Comparison of ENCODE assay signal across 7 cellular contexts in the genomic region with DNA sequence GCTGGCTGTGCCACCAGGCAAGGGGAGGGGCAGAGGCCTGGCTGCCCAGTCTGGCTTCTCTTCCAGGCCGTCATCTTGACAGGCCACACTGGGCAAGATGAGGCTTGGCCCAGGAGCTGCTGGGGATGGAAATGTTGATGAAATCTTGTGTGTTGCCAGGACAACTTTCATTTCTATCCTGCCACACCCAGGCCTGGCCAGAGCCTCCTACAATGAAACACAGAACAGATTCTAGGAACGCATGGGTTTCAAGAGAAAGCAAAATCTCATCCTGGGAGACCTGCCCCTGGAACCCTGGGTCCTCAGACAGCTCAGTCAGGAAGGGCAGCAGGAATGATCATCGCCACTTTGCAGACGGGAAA. TPM values are rescaled to one million over a fixed set of nuclear protein-coding genes. Genes with fewer than 3 reads are reported as not detected.
A peak's percentile ranks its signal among the peaks of the same experiment; 100 is the strongest.
DNase-seq lines count a peak whose midpoint lies in the region; ATAC-seq and TF ChIP-seq lines count a peak whose summit lies in the region.

No MANE protein-coding gene starts in this region.

- no peaks in the 10 kb centered on the region for H3K27me3 Mint-ChIP-seq in activated CD8-positive, alpha-beta T cell treated with anti-CD3 and anti-CD28 coated beads, Interleukin-2, amount 10 ng/mL, durations not matched to agents 7 days and 5 days (ENCODE audit: low read depth)

- peak overlapping the region; percentile 81 for H3K27ac Mint-ChIP-seq in activated CD8-positive, alpha-beta T cell treated with anti-CD3 and anti-CD28 coated beads, Interleukin-2, amount 10 ng/mL, durations not matched to agents 7 days and 5 days

- H3K4me3 Mint-ChIP-seq in activated CD8-positive, alpha-beta T cell treated with anti-CD3 and anti-CD28 coated beads, Interleukin-2, amount 10 ng/mL, durations not matched to agents 7 days and 5 days = no peak overlapping the region

- ATAC-seq in activated CD8-positive, alpha-beta T cell treated with anti-CD3 and anti-CD28 coated beads, Interleukin-2, amount 10 ng/mL, durations not matched to agents 7 days and 5 days = no peak
- no peak for ATAC-seq in GM21423 (IDR thresholded peaks at IDR 0.05; ENCODE audit: unreplicated experiment)

- TF ChIP-seq CTCF in HL-60 (IDR thresholded peaks at IDR 0.05; ENCODE audit: insufficient read depth, low read length) = no peak
- TF ChIP-seq CTCF in retinal pigment epithelial cell (conservative IDR thresholded peaks at IDR 0.05; ENCODE audit: low read depth, low read length) = no peak

- H3K27ac ChIP-seq in HL-60 (replicated peaks) = peak overlapping the region; percentile 69

- H3K4me3 ChIP-seq in HL-60 (replicated peaks; ENCODE audit: insufficient read depth, low read length) (no peak overlapping the region), retinal pigment epithelial cell (ENCODE audit: low read length) (peak overlapping the region; percentile 23)

- no peaks in the 10 kb centered on the region for H3K9me3 Mint-ChIP-seq in activated CD8-positive, alpha-beta T cell treated with anti-CD3 and anti-CD28 coated beads, Interleukin-2, amount 10 ng/mL, durations not matched to agents 7 days and 5 days (ENCODE audit: insufficient read depth)

- POLR2A ChIA-PET in activated CD8-positive, alpha-beta T cell treated with anti-CD3 and anti-CD28 coated beads, Interleukin-2, amount 10 ng/mL, durations not matched to agents 7 days and 5 days (lab: Charles Lee) = interaction anchor here (1.1 to 4.0 kb wide), 3 partner anchors 10 to 55 kb away, joined by 3 to 36 read pairs (median 15); a partner anchor contains a TSS

- intact Hi-C loops in cardiac septum (cut with DNase I) = no loop called here

- no peaks in the 10 kb centered on the region for H3K36me3 Mint-ChIP-seq in activated CD8-positive, alpha-beta T cell treated with anti-CD3 and anti-CD28 coated beads, Interleukin-2, amount 10 ng/mL, durations not matched to agents 7 days and 5 days (ENCODE audit: low read depth)

- no peak for DNase-seq in HL-60 (ENCODE audit: low read depth in 1 of 2, low spot score in 1 of 2)
- DNase-seq in activated CD8-positive, alpha-beta T cell treated with anti-CD3 and anti-CD28 coated beads, Interleukin-2, amount 10 ng/mL, durations not matched to agents 7 days and 5 days = no peak
- peak; percentile 82 for DNase-seq in cardiac septum (ENCODE audit: low spot score)
- DNase-seq in retinal pigment epithelial cell (ENCODE audit: low read depth) = no peak
- DNase-seq in NCI-H2107 (lab: John Stamatoyannopoulos, UW) = no peak
- DNase-seq in retina = no peak

- H3K27me3 ChIP-seq in HL-60 (ENCODE audit: insufficient read depth, poor library complexity, severe bottlenecking) = no peaks in the 10 kb centered on the region

- CTCF ChIA-PET in activated CD8-positive, alpha-beta T cell treated with anti-CD3 and anti-CD28 coated beads, Interleukin-2, amount 10 ng/mL, durations not matched to agents 7 days and 5 days (lab: Charles Lee) = interaction anchor here (1.0 to 5.2 kb wide), 5 partner anchors 15 to 258 kb away, joined by 3 to 62 read pairs (median 38); a partner anchor contains a TSS

- H3K4me1 Mint-ChIP-seq in activated CD8-positive, alpha-beta T cell treated with anti-CD3 and anti-CD28 coated beads, Interleukin-2, amount 10 ng/mL, durations not matched to agents 7 days and 5 days (ENCODE audit: low read depth) = peaks cover 23% of the 10 kb centered on the region

RNA-seq across cellular contexts. Expression of a gene that starts 9.3 kb away (rescaled TPM):
- total RNA-seq in activated CD8-positive, alpha-beta T cell treated with anti-CD3 and anti-CD28 coated beads, Interleukin-2, amount 10 ng/mL, durations not matched to agents 7 days and 5 days = 1 to 10 TPM; 7.8 to 8.8 TPM
- total RNA-seq in cardiac septum = 3.3 TPM

RNA-seq across cellular contexts. Expression of a gene that starts 22.7 kb away (rescaled TPM):
- 10 to 100 TPM; 29.2 to 29.4 TPM for total RNA-seq in activated CD8-positive, alpha-beta T cell treated with anti-CD3 and anti-CD28 coated beads, Interleukin-2, amount 10 ng/mL, durations not matched to agents 7 days and 5 days
- total RNA-seq in cardiac septum = 19.8 TPM

RNA-seq across cellular contexts. Expression of a gene that starts 35.5 kb away (rescaled TPM):
- total RNA-seq in activated CD8-positive, alpha-beta T cell treated with anti-CD3 and anti-CD28 coated beads, Interleukin-2, amount 10 ng/mL, durations not matched to agents 7 days and 5 days = 10 to 100 TPM in 1 of 2 experiments, 1 to 10 TPM in 1; 10.0 to 12.5 TPM
- total RNA-seq in cardiac septum = 6.4 TPM

RNA-seq across cellular contexts. Expression of a gene that starts 38.6 kb away (rescaled TPM):
- 1 to 10 TPM; 4.3 to 4.6 TPM for total RNA-seq in activated CD8-positive, alpha-beta T cell treated with anti-CD3 and anti-CD28 coated beads, Interleukin-2, amount 10 ng/mL, durations not matched to agents 7 days and 5 days
- 87.6 TPM for total RNA-seq in cardiac septum

RNA-seq across cellular contexts. Expression of a gene that starts 50.7 kb away (rescaled TPM):
- 100 to 1,000 TPM; 375 to 395 TPM for total RNA-seq in activated CD8-positive, alpha-beta T cell treated with anti-CD3 and anti-CD28 coated beads, Interleukin-2, amount 10 ng/mL, durations not matched to agents 7 days and 5 days
- 12.2 TPM for total RNA-seq in cardiac septum
